In the genomic region with DNA sequence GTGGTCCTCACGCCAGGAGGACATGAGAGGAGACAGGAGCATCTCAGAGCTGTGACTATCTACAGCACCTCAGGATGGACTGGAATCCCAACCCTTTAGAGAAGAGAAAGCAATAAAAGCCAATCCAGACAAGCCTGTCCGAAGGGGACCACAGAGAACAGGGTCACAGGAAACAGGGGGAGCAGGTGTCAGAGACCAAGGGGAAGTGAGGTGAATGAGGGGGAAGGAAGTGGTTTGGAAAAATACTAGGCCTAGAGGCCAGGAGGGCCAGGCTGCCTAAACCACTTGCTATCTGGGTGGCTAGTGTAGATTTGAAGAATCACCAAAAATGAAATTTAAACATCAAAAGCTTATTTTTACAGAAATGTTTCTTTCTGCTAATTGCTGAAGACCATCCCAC, we compare ENCODE assay signal across 10 cellular contexts. TPM values are rescaled to one million over a fixed set of nuclear protein-coding genes. Genes with fewer than 3 reads are reported as not detected.
DNase-seq lines count a peak whose midpoint lies in the region; ATAC-seq, FAIRE-seq and TF ChIP-seq lines count a peak whose summit lies in the region.
"Had no signal": no experiment of that assay in that cellular context is flagged by ENCODE, and none has a peak within 500 bp of the region (broad histone marks: within the 10 kb centered on the region; RNA-seq: fewer than 3 reads in every experiment).

No MANE protein-coding gene starts in this region.

- no peak for FAIRE-seq in small intestine (lab: Jason Lieb, UNC)
- FAIRE-seq: urothelium cell line had no signal

- no peaks in the 10 kb centered on the region for H3K4me1 ChIP-seq in small intestine (ENCODE audit: control insufficient read depth in 2 of 2, insufficient read depth in 1 of 2, low read depth in 1 of 2, low read length in 1 of 2)
- no peaks in the 10 kb centered on the region for H3K4me1 ChIP-seq in tibial artery

- POLR2A ChIA-PET in activated CD4-positive, alpha-beta T cell treated with anti-CD3 and anti-CD28 coated beads for 36 hours (lab: Charles Lee) = interaction anchor here (1.2 kb wide), 1 partner anchor 12 kb away, joined by 3 read pairs; no protein-coding TSS in a partner anchor
- POLR2A ChIA-PET in HEK293T (lab: Yijun Ruan, JAX) = no interaction called here

- no peak for TF ChIP-seq POLR2A in NB4 (IDR thresholded peaks at IDR 0.05; ENCODE audit: extremely low read depth, insufficient read length)

- DNase-seq in activated CD4-positive, alpha-beta T cell treated with anti-CD3 and anti-CD28 coated beads for 36 hours = no peak
- no peak for DNase-seq in activated CD4-positive, alpha-beta T cell treated with anti-CD3 and anti-CD28 coated beads, Interleukin-2, amount 50 U/mL, for 1 hour
- DNase-seq in NB4 (ENCODE audit: low read depth) (peak; percentile 25), small intestine (peak; percentile 7), tibial artery (no peak), left colon (no peak), HEK293T (ENCODE audit: extremely low spot score) (no peak)
- DNase-seq: SHP77 had no signal

- H3K27me3 ChIP-seq in small intestine (ENCODE audit: control insufficient read depth in 2 of 2, insufficient read depth in 2 of 2, low read length in 2 of 2) = no peaks in the 10 kb centered on the region
- no peaks in the 10 kb centered on the region for H3K27me3 ChIP-seq in tibial artery

- H3K4me1 Mint-ChIP-seq in activated CD4-positive, alpha-beta T cell treated with anti-CD3 and anti-CD28 coated beads for 36 hours = peaks cover 18% of the 10 kb centered on the region

- no peak for TF ChIP-seq CTCF in NB4 (IDR thresholded peaks at IDR 0.05; ENCODE audit: low read depth, low read length)
- no peak for TF ChIP-seq CTCF in tibial artery (IDR thresholded peaks at IDR 0.05)

- intact Hi-C loops in activated CD4-positive, alpha-beta T cell treated with anti-CD3 and anti-CD28 coated beads for 36 hours (cut with DNase I, micrococcal nuclease) = no loop called here
- intact Hi-C loops in tibial artery (cut with DNase I; ENCODE audit: low total_unique reads) (no loop called here), left colon (cut with DNase I, micrococcal nuclease) (no loop called here)

- CTCF ChIA-PET in activated CD4-positive, alpha-beta T cell treated with anti-CD3 and anti-CD28 coated beads for 36 hours (lab: Charles Lee) = interaction anchor here (0.8 to 1.2 kb wide), 2 partner anchors 9 to 10 kb away, joined by 3 to 4 read pairs; no protein-coding TSS in a partner anchor
- CTCF ChIA-PET in HEK293T (lab: Yijun Ruan, JAX) = no interaction called here

- WGBS in small intestine, 3 donors = 40 to 66% (median 45%) methylated on average over 2 of the region's 2 CpGs

- H3K4me3 ChIP-seq in NB4 (ENCODE audit: low read depth, low read length) (no peak overlapping the region), small intestine (ENCODE audit: low read depth in 1 of 2, low read length in 2 of 2) (no peak overlapping the region), tibial artery (no peak overlapping the region)

- H3K36me3 ChIP-seq in small intestine (ENCODE audit: control insufficient read depth in 2 of 2, insufficient read depth in 2 of 2, low read length in 2 of 2) = peaks cover 9 to 14% of the 10 kb centered on the region in 2 donors
- H3K36me3 ChIP-seq in tibial artery = peaks cover 9 to 58% (median 44%) of the 10 kb centered on the region in 3 donors

- H3K27me3 Mint-ChIP-seq in activated CD4-positive, alpha-beta T cell treated with anti-CD3 and anti-CD28 coated beads for 36 hours = no peaks in the 10 kb centered on the region

- no peaks in the 10 kb centered on the region for H3K9me3 Mint-ChIP-seq in activated CD4-positive, alpha-beta T cell treated with anti-CD3 and anti-CD28 coated beads for 36 hours (ENCODE audit: low read depth)

- H3K27ac Mint-ChIP-seq in activated CD4-positive, alpha-beta T cell treated with anti-CD3 and anti-CD28 coated beads for 36 hours = peak overlapping the region; percentile 33

- H3K9me3 ChIP-seq in small intestine (ENCODE audit: control insufficient read depth, low read depth) (no peaks in the 10 kb centered on the region), tibial artery (no peaks in the 10 kb centered on the region)

- peaks cover 28% of the 10 kb centered on the region for H3K36me3 Mint-ChIP-seq in activated CD4-positive, alpha-beta T cell treated with anti-CD3 and anti-CD28 coated beads for 36 hours (ENCODE audit: low read depth)

- H3K4me3 Mint-ChIP-seq in activated CD4-positive, alpha-beta T cell treated with anti-CD3 and anti-CD28 coated beads for 36 hours = no peak overlapping the region

- no peak for ATAC-seq in activated CD4-positive, alpha-beta T cell treated with anti-CD3 and anti-CD28 coated beads for 36 hours
- peak; percentile 69 for ATAC-seq in HG02763 (IDR thresholded peaks at IDR 0.05; ENCODE audit: unreplicated experiment)
- ATAC-seq in left colon = no peak

- H3K27ac ChIP-seq in small intestine (ENCODE audit: low read depth in 1 of 2, low read length in 1 of 2) (no peak overlapping the region), tibial artery (no peak overlapping the region)

TF ChIP-seq in HEK293T, 16 proteins besides CTCF, POLR2A, EP300 and RAD21:
- no peak for TF ChIP-seq FOXK2 (IDR thresholded peaks at IDR 0.05)
- no peak for TF ChIP-seq FOXM1 (IDR thresholded peaks at IDR 0.05; ENCODE audit: borderline replicate concordance)
- TF ChIP-seq, protein P1, sequence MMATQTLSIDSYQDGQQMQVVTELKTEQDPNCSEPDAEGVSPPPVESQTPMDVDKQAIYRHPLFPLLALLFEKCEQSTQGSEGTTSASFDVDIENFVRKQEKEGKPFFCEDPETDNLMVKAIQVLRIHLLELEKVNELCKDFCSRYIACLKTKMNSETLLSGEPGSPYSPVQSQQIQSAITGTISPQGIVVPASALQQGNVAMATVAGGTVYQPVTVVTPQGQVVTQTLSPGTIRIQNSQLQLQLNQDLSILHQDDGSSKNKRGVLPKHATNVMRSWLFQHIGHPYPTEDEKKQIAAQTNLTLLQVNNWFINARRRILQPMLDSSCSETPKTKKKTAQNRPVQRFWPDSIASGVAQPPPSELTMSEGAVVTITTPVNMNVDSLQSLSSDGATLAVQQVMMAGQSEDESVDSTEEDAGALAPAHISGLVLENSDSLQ (IDR thresholded peaks at IDR 0.05) = no peak
- TF ChIP-seq SP1 (IDR thresholded peaks at IDR 0.05) = no peak
- no peak for TF ChIP-seq ELF4 (IDR thresholded peaks at IDR 0.05)
- no peak for TF ChIP-seq HDGF (IDR thresholded peaks at IDR 0.05; ENCODE audit: borderline replicate concordance)
- TF ChIP-seq ARNT (IDR thresholded peaks at IDR 0.05) = no peak
- TF ChIP-seq CTBP1 (IDR thresholded peaks at IDR 0.05; ENCODE audit: borderline replicate concordance) = no peak
- no peak for TF ChIP-seq LEF1 (IDR thresholded peaks at IDR 0.05; ENCODE audit: borderline replicate concordance)
- TF ChIP-seq NFRKB (IDR thresholded peaks at IDR 0.05) = no peak
- TF ChIP-seq L3MBTL2 (conservative IDR thresholded peaks at IDR 0.05) = no peak
- no peak for TF ChIP-seq BHLHE40 (IDR thresholded peaks at IDR 0.05; ENCODE audit: borderline replicate concordance)
- no peak for TF ChIP-seq FOXA1 (IDR thresholded peaks at IDR 0.05)

RNA-seq across cellular contexts. Expression of gene TMTC4, which starts 16.2 kb away (rescaled TPM):
- 10 to 100 TPM; 13.5 to 19.0 TPM for total RNA-seq in activated CD4-positive, alpha-beta T cell treated with anti-CD3 and anti-CD28 coated beads for 36 hours
- 10 to 100 TPM in 1 of 3 donors, 1 to 10 TPM in 2; 6.3 to 10.2 (median 7.3) TPM for polyA plus RNA-seq in small intestine
- 10 to 100 TPM; 15.9 to 26.1 TPM for total RNA-seq in left colon

Comparison
In these comparisons a context has a peak if more than half of its experiments do, and no peak if none do; other contexts are left out.
1. DNase-seq: peak in NB4 (single experiment) and small intestine (single experiment); none in activated CD4-positive, alpha-beta T cell treated with anti-CD3 and anti-CD28 coated beads for 36 hours (single experiment), activated CD4-positive, alpha-beta T cell treated with anti-CD3 and anti-CD28 coated beads, Interleukin-2, amount 50 U/mL, for 1 hour (single experiment), tibial artery (0 of 2), left colon (0 of 2) and HEK293T (single experiment).